17 cellular contexts compared by ENCODE assay signal in the genomic region with DNA sequence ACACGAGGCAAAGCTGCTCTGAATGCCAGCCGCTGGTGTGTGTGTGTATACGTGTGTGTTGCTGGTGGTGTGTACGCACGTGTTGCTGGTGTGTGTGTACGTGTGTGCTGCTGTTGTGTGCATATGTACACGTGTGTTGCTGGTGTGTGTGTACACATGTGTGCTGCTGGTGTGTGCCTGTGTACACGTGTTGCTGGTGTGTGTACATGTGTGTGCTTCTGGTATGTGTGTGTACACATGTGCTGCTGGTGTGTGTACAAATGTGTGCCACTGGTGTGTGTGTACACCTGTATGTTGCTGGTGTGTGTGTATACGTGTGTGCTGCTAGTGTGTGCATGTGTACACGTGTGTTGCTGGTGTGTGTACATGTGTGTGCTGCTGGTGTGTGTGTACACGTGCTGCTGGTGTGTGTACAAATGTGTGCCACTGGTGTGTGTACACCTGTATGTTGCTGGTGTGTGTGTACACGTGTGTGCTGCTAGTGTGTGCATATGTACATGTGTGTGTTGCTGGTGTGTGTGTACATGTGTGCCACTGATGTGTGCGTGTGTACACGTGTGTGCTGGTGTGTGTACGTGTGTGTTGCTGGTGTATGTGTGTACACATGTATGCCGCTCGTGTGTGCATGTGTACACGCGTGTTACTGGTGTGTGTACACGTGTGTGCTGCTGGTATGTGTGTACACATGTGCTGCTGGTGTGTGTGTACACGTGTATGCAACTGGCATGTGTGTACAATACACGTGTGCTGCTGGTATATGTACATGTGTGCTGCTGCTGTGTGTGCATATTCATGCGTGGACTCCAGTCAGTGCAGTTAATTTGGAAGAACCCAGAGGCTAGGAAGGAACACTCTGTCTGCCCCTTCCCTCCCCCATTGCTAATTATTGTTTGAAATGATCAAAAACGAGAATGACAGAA. TPM values are rescaled to one million over a fixed set of nuclear protein-coding genes. Genes with fewer than 3 reads are reported as not detected.
"Had no signal": no experiment of that assay in that cellular context is flagged by ENCODE, and none has a peak within 500 bp of the region (broad histone marks: within the 10 kb centered on the region; RNA-seq: fewer than 3 reads in every experiment).

No MANE protein-coding gene starts in this region.

- H3K4me3 Mint-ChIP-seq: activated naive CD4-positive, alpha-beta T cell treated with anti-CD3 and anti-CD28 coated beads, Interleukin-2, amount 50 U/mL, for 24 hours; stimulated activated memory B cell treated with anti-CD40 and anti-IgM and Interleukin-4, amounts not matched to agents 10 μg/mL and 1 μg/mL and 100 μg/mL, for 72 hours; T-cell had no signal

- H3K36me3 Mint-ChIP-seq: stimulated activated memory B cell treated with anti-CD40 and anti-IgM and Interleukin-4, amounts not matched to agents 10 μg/mL and 1 μg/mL and 100 μg/mL, for 72 hours had no signal

- H3K9me3 Mint-ChIP-seq: activated naive CD4-positive, alpha-beta T cell treated with anti-CD3 and anti-CD28 coated beads, Interleukin-2, amount 50 U/mL, for 24 hours had no signal

- H3K27ac ChIP-seq: adrenal gland, neutrophil had no signal

- H3K4me2 ChIP-seq: SK-N-SH had no signal

- H3K9me3 ChIP-seq: adrenal gland, neutrophil had no signal

- H3K27ac Mint-ChIP-seq: activated naive CD4-positive, alpha-beta T cell treated with anti-CD3 and anti-CD28 coated beads, Interleukin-2, amount 50 U/mL, for 24 hours; stimulated activated memory B cell treated with anti-CD40 and anti-IgM and Interleukin-4, amounts not matched to agents 10 μg/mL and 1 μg/mL and 100 μg/mL, for 72 hours; T-cell had no signal

- H3K4me1 Mint-ChIP-seq: activated naive CD4-positive, alpha-beta T cell treated with anti-CD3 and anti-CD28 coated beads, Interleukin-2, amount 50 U/mL, for 24 hours; stimulated activated memory B cell treated with anti-CD40 and anti-IgM and Interleukin-4, amounts not matched to agents 10 μg/mL and 1 μg/mL and 100 μg/mL, for 72 hours; T-cell had no signal

- H3K4me3 ChIP-seq: adrenal gland had no signal

- ATAC-seq: stimulated activated memory B cell treated with anti-CD40 and anti-IgM and Interleukin-4, amounts not matched to agents 10 μg/mL and 1 μg/mL and 100 μg/mL, for 72 hours; T-cell had no signal

- H3K4me1 ChIP-seq: adrenal gland had no signal

- DNase-seq: activated CD4-positive, CD25-positive, alpha-beta regulatory T cell treated with anti-CD3 and anti-CD28 coated beads, Interleukin-2, amount 50 U/mL, for 72 hours; activated effector memory CD4-positive, alpha-beta T cell treated with anti-CD3 and anti-CD28 coated beads, Interleukin-2, amount 50 U/mL, for 16 hours; foreskin melanocyte; kidney glomerular epithelial cell; midbrain; retina; SK-N-SH; stimulated activated CD4-positive, alpha-beta T cell treated with anti-CD3 and anti-CD28 coated beads, Interleukin-2, amount 100 ng/mL, for 48 hours; T-cell; T1000 had no signal

- H3K36me3 ChIP-seq: adrenal gland, neutrophil had no signal

- H3K27me3 ChIP-seq: adrenal gland had no signal

- H3K9ac ChIP-seq: SK-N-SH had no signal

RNA-seq across cellular contexts. Expression of gene LRTM2, which starts 50.9 kb away (rescaled TPM):
- total RNA-seq: adrenal gland, cardiac septum, lower leg skin, skeletal muscle tissue, T-cell had no signal
- polyA plus RNA-seq: adrenal gland, SK-N-SH had no signal
